ENCODE assay signal across 8 cellular contexts in genomic region chr14:21894003-21894897, GRCh38.
DNase-seq lines count a peak whose midpoint lies in the region; ATAC-seq and TF ChIP-seq lines count a peak whose summit lies in the region.

No MANE protein-coding gene starts in this region.

- H3K4me1 ChIP-seq in endodermal cell (ENCODE audit: control insufficient read depth, insufficient read depth, low read length) (no peaks in the 10 kb centered on the region), psoas muscle (no peaks in the 10 kb centered on the region)

- no peaks in the 10 kb centered on the region for H3K36me3 Mint-ChIP-seq in endodermal cell (ENCODE audit: low read depth)

- TF ChIP-seq POLR2A in GM18505 (IDR thresholded peaks at IDR 0.05; ENCODE audit: borderline replicate concordance, extremely low read depth, insufficient read depth, insufficient read length): no peak

- no peak overlapping the region for H3K4me3 Mint-ChIP-seq in endodermal cell

- no peaks in the 10 kb centered on the region for H3K4me1 Mint-ChIP-seq in endodermal cell

- H3K36me3 ChIP-seq in endodermal cell (ENCODE audit: control insufficient read depth, insufficient read depth, low read length) (no peaks in the 10 kb centered on the region), psoas muscle (ENCODE audit: insufficient read depth in 1 of 2, low read depth in 1 of 2) (no peaks in the 10 kb centered on the region)

- ATAC-seq in GM18505 (IDR thresholded peaks at IDR 0.05; ENCODE audit: unreplicated experiment): no peak
- ATAC-seq in psoas muscle: no peak

- 53 to 80% methylated on average over 5 to 13 of the region's 13 CpGs for WGBS in endodermal cell (ENCODE audit: insufficient coverage in 1 of 2, insufficient read length in 1 of 2), 2 experiments
- 47 to 49% (median 48%) methylated on average over 13 of the region's 13 CpGs for WGBS in psoas muscle, 3 donors

- DNase-seq in DMS 273 (lab: John Stamatoyannopoulos, UW; ENCODE audit: unreplicated experiment) (peak; percentile 22), DMS 273 treated with DMSO at 0.1 percent for 48 hours (lab: John Stamatoyannopoulos, UW) (no peak), endodermal cell (peak; percentile 76), NCI-H1417 treated with DMSO at 0.1 percent for 48 hours (lab: John Stamatoyannopoulos, UW) (no peak), psoas muscle (no peak)
- peak; percentile 67 for DNase-seq in activated CD4-positive, alpha-beta T cell treated with anti-CD3 and anti-CD28 coated beads for 48 hours
- peak; percentile 63 for DNase-seq in stimulated activated CD4-positive, alpha-beta T cell treated with anti-CD3 and anti-CD28 coated beads, Interleukin-4, amount 100 ng/mL, for 24 hours

- peaks cover 5% of the 10 kb centered on the region for H3K27me3 Mint-ChIP-seq in endodermal cell (ENCODE audit: insufficient read depth)

- intact Hi-C loops in psoas muscle (cut with DNase I): no loop called here

- no peak overlapping the region for H3K9ac ChIP-seq in endodermal cell (ENCODE audit: extremely low read depth, low read length, poor library complexity, severe bottlenecking)

- no peak overlapping the region for H3K27ac Mint-ChIP-seq in endodermal cell

- peak; percentile 82 for TF ChIP-seq CTCF in endodermal cell (conservative IDR thresholded peaks at IDR 0.05)
- no peak for TF ChIP-seq CTCF in psoas muscle (IDR thresholded peaks at IDR 0.05)

- H3K27me3 ChIP-seq in endodermal cell (ENCODE audit: control insufficient read depth, insufficient read depth, low read length, poor library complexity, severe bottlenecking) (peaks cover 14% of the 10 kb centered on the region), psoas muscle (ENCODE audit: insufficient read depth in 3 of 3, low read length in 2 of 3) (no peaks in the 10 kb centered on the region)

- H3K27ac ChIP-seq in endodermal cell (ENCODE audit: low read depth, low read length) (no peak overlapping the region), psoas muscle (no peak overlapping the region)

- H3K4me3 ChIP-seq in endodermal cell (ENCODE audit: low read length): no peak overlapping the region
- no peak overlapping the region for H3K4me3 ChIP-seq in psoas muscle

- no peaks in the 10 kb centered on the region for H3K9me3 Mint-ChIP-seq in endodermal cell

- H3K9me3 ChIP-seq in endodermal cell (ENCODE audit: control insufficient read depth, low read length): no peaks in the 10 kb centered on the region
- H3K9me3 ChIP-seq in psoas muscle: no peaks in the 10 kb centered on the region

Comparison
In these comparisons a context has a peak if more than half of its experiments do, and no peak if none do; other contexts are left out.
1. DNase-seq: peak in DMS 273 (single experiment), activated CD4-positive, alpha-beta T cell treated with anti-CD3 and anti-CD28 coated beads for 48 hours (single experiment), endodermal cell (single experiment) and stimulated activated CD4-positive, alpha-beta T cell treated with anti-CD3 and anti-CD28 coated beads, Interleukin-4, amount 100 ng/mL, for 24 hours (single experiment); none in DMS 273 treated with DMSO at 0.1 percent for 48 hours (single experiment), NCI-H1417 treated with DMSO at 0.1 percent for 48 hours (single experiment) and psoas muscle (0 of 2).